ENCODE assay signal across 19 cellular contexts in genomic region chr16:12749076-12749475, GRCh38.
"Had no signal": no experiment of that assay in that cellular context is flagged by ENCODE, and none has a peak within 500 bp of the region (broad histone marks: within the 10 kb centered on the region; RNA-seq: fewer than 3 reads in every experiment).

No MANE protein-coding gene starts in this region.

- H3K9me3 ChIP-seq: gastrocnemius medialis, prostate gland had no signal

- H3K4me3 ChIP-seq: coronary artery, esophagus muscularis mucosa, gastrocnemius medialis, left lung, lung, prostate gland, spleen, tibial nerve had no signal

- DNase-seq: activated CD4-positive, alpha-beta T cell treated with anti-CD3 and anti-CD28 coated beads for 1 hour; amygdala; cerebellar nuclear complex; gastrocnemius medialis; hippocampal formation; kidney glomerular epithelial cell; left lung; naive thymus-derived CD8-positive, alpha-beta T cell; spleen; stimulated activated CD4-positive, alpha-beta T cell treated with anti-CD3 and anti-CD28 coated beads, Interleukin-4, amount 100 ng/mL, for 1 hour; stimulated activated naive CD8-positive, alpha-beta T cell treated with anti-CD3 and anti-CD28 coated beads, Interleukin-15, Interleukin-2, amounts not matched to agents 100 U/mL and 50 U/mL, for 24 hours; T-cell; T-helper 9 cell had no signal

- H3K36me3 ChIP-seq: esophagus muscularis mucosa, gastrocnemius medialis, left lung, prostate gland had no signal

- H3K27me3 Mint-ChIP-seq: activated naive CD4-positive, alpha-beta T cell treated with anti-CD3 and anti-CD28 coated beads, Interleukin-2, amount 50 U/mL, for 24 hours; naive thymus-derived CD8-positive, alpha-beta T cell; T-cell had no signal

- H3K4me1 ChIP-seq: esophagus muscularis mucosa, gastrocnemius medialis, left lung, spleen, tibial nerve had no signal

- H3K27me3 ChIP-seq: esophagus muscularis mucosa, gastrocnemius medialis, left lung, spleen, tibial nerve had no signal

- H3K27ac Mint-ChIP-seq: naive thymus-derived CD8-positive, alpha-beta T cell; T-cell had no signal

- H3K4me3 Mint-ChIP-seq: activated naive CD4-positive, alpha-beta T cell treated with anti-CD3 and anti-CD28 coated beads, Interleukin-2, amount 50 U/mL, for 24 hours; naive thymus-derived CD8-positive, alpha-beta T cell had no signal

- ATAC-seq: gastrocnemius medialis; left lung; naive thymus-derived CD8-positive, alpha-beta T cell; stimulated activated naive CD8-positive, alpha-beta T cell treated with anti-CD3 and anti-CD28 coated beads, Interleukin-15, Interleukin-2, amounts not matched to agents 100 U/mL and 50 U/mL, for 24 hours; T-cell had no signal
